15 cellular contexts compared by ENCODE assay signal in the genomic region with DNA sequence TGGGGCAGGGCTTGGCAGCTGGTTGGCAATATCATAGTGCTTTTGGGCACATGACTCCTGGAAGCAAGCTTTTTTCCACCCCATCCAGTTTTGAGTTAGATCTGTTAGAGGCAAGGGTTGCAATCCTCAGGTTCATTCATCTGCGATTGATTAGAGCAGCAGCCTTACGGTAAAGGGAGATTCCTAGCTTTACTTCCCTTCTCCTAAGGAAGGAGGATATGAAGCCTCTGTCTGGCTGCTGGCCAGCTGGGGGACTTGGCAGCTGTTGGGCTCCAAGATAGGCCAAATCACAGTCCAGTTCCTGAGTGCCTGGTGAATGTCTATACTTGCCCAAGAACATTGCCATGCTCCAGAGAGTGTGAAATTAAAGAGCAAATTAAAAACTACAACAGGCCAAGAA.
"Had no signal": no experiment of that assay in that cellular context is flagged by ENCODE, and none has a peak within 500 bp of the region (broad histone marks: within the 10 kb centered on the region; RNA-seq: fewer than 3 reads in every experiment).

No MANE protein-coding gene starts in this region.

- H3K9me3 ChIP-seq: esophagus squamous epithelium, mucosa of descending colon, testis, upper lobe of right lung had no signal

- H3K27ac Mint-ChIP-seq: activated naive CD4-positive, alpha-beta T cell treated with anti-CD3 and anti-CD28 coated beads, Interleukin-2, amount 50 U/mL, for 72 hours; activated T-cell treated with anti-CD3 and anti-CD28 coated beads, Interleukin-2, amount 50 U/mL, for 24 hours; natural killer cell; stimulated activated naive CD8-positive, alpha-beta T cell treated with anti-CD3 and anti-CD28 coated beads, Interleukin-15, amount 100 ng/mL, for 72 hours; T-helper 1 cell treated with Interleukin-12 subunit alpha and Interleukin-12 subunit beta and Interleukin-4 antibody, amounts not matched to agents 30 μg/mL and 1 μg/mL, for 36 hours had no signal

- DNase-seq: activated CD4-positive, alpha-beta T cell treated with anti-CD3 and anti-CD28 coated beads, Interleukin-2, amount 50 U/mL, for 1 hour; activated effector memory CD4-positive, alpha-beta T cell treated with Interleukin-2 at 50 U/mL for 16 hours; activated T-cell treated with anti-CD3 and anti-CD28 coated beads, Interleukin-2, amount 50 U/mL, for 24 hours; amniotic stem cell; esophagus squamous epithelium; foreskin fibroblast; mucosa of descending colon; natural killer cell; stimulated activated CD4-positive, alpha-beta T cell treated with anti-CD3 and anti-CD28 coated beads, Interleukin-4, amount 100 ng/mL, for 24 hours; stimulated activated naive CD8-positive, alpha-beta T cell treated with anti-CD3 and anti-CD28 coated beads, Interleukin-15, amount 100 ng/mL, for 72 hours; testis; upper lobe of right lung had no signal

- H3K4me3 Mint-ChIP-seq: activated T-cell treated with anti-CD3 and anti-CD28 coated beads, Interleukin-2, amount 50 U/mL, for 24 hours; natural killer cell; stimulated activated naive CD8-positive, alpha-beta T cell treated with anti-CD3 and anti-CD28 coated beads, Interleukin-15, amount 100 ng/mL, for 72 hours; T-helper 1 cell treated with Interleukin-12 subunit alpha and Interleukin-12 subunit beta and Interleukin-4 antibody, amounts not matched to agents 30 μg/mL and 1 μg/mL, for 36 hours had no signal

- H3K9me3 Mint-ChIP-seq: activated T-cell treated with anti-CD3 and anti-CD28 coated beads, Interleukin-2, amount 50 U/mL, for 24 hours; stimulated activated naive CD8-positive, alpha-beta T cell treated with anti-CD3 and anti-CD28 coated beads, Interleukin-15, amount 100 ng/mL, for 72 hours; T-helper 1 cell treated with Interleukin-12 subunit alpha and Interleukin-12 subunit beta and Interleukin-4 antibody, amounts not matched to agents 30 μg/mL and 1 μg/mL, for 36 hours had no signal

- ATAC-seq: activated naive CD4-positive, alpha-beta T cell treated with anti-CD3 and anti-CD28 coated beads, Interleukin-2, amount 50 U/mL, for 72 hours; left lobe of liver; mucosa of descending colon; natural killer cell; stimulated activated naive CD8-positive, alpha-beta T cell treated with anti-CD3 and anti-CD28 coated beads, Interleukin-15, amount 100 ng/mL, for 72 hours; upper lobe of right lung had no signal

- H3K4me1 Mint-ChIP-seq: natural killer cell; stimulated activated naive CD8-positive, alpha-beta T cell treated with anti-CD3 and anti-CD28 coated beads, Interleukin-15, amount 100 ng/mL, for 72 hours had no signal

- H3K36me3 Mint-ChIP-seq: activated naive CD4-positive, alpha-beta T cell treated with anti-CD3 and anti-CD28 coated beads, Interleukin-2, amount 50 U/mL, for 72 hours; natural killer cell had no signal

- H3K36me3 ChIP-seq: esophagus squamous epithelium, upper lobe of right lung had no signal

- H3K27ac ChIP-seq: esophagus squamous epithelium, testis, upper lobe of right lung had no signal

- H3K4me1 ChIP-seq: esophagus squamous epithelium, testis, upper lobe of right lung had no signal

- H3K27me3 ChIP-seq: esophagus squamous epithelium, testis, upper lobe of right lung had no signal

- H3K4me3 ChIP-seq: esophagus squamous epithelium, mucosa of descending colon, testis, upper lobe of right lung had no signal
